25 cellular contexts compared by ENCODE assay signal in the genomic region with DNA sequence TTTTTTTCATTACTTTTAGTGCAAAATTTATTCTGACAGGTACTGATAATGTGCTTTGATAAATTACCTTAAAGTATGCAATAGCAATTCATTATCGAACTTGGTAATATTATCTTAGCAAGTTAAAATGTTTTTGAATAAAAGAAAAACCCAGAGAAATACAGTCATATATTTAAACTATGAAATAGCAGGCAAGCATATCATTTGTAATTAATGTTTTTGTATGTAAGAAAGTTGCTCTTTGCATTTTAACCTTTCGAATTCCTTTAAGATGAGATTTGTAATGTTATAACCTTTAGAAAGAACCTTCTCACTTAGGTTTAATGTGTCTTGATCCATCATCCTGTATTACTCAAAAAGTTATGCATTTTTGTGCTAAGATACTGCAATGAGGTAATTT.
DNase-seq lines count a peak whose midpoint lies in the region; ATAC-seq, FAIRE-seq and TF ChIP-seq lines count a peak whose summit lies in the region.
"Had no signal": no experiment of that assay in that cellular context is flagged by ENCODE, and none has a peak within 500 bp of the region (broad histone marks: within the 10 kb centered on the region; RNA-seq: fewer than 3 reads in every experiment).

No MANE protein-coding gene starts in this region.

- DNase-seq in EL (peak; percentile 4), HCEC 1CT (peak; percentile 17), astrocyte (ENCODE audit: low read depth) (peak; percentile 77), iris pigment epithelial cell (ENCODE audit: low read depth) (peak; percentile 5), SJCRH30 (no peak), T-cell (no peak)
- DNase-seq: 8988T; ACHN; AML-193; BE2C; CD4-positive, alpha-beta T cell; CD8-positive, alpha-beta memory T cell; DMS 273 treated with DMSO at 0.1 percent for 48 hours; DMS79; GF-D8; GOT3 had no signal

- no peaks in the 10 kb centered on the region for H3K9me3 Mint-ChIP-seq in astrocyte (ENCODE audit: unreplicated experiment)
- no peaks in the 10 kb centered on the region for H3K9me3 Mint-ChIP-seq in T-cell
- H3K9me3 Mint-ChIP-seq: CD14-positive monocyte; CD4-positive, alpha-beta T cell had no signal

- H3K36me3 ChIP-seq in astrocyte (ENCODE audit: insufficient read depth, low read length) (no peaks in the 10 kb centered on the region), SJCRH30 (no peaks in the 10 kb centered on the region)
- H3K36me3 ChIP-seq: BE2C, HAP-1 had no signal

- H3K9me3 ChIP-seq in astrocyte (ENCODE audit: insufficient read depth, low read depth, low read length): no peaks in the 10 kb centered on the region
- H3K9me3 ChIP-seq in SJCRH30 (replicated peaks): no peaks in the 10 kb centered on the region
- H3K9me3 ChIP-seq: A549; BE2C; BLaER1 treated with 17β-estradiol and CSF1 and Interleukin-3, amounts not matched to agents 10 nM and 100 nM; HAP-1 had no signal

- H3K4me3 ChIP-seq in astrocyte (ENCODE audit: insufficient read depth, low read depth, low read length): no peak overlapping the region
- H3K4me3 ChIP-seq in SJCRH30: no peak overlapping the region
- H3K4me3 ChIP-seq: A549; BLaER1 treated with 17β-estradiol and CSF1 and Interleukin-3, amounts not matched to agents 10 nM and 100 nM; HAP-1 had no signal

- no peak overlapping the region for H2AFZ ChIP-seq in astrocyte (ENCODE audit: low read depth, low read length)

- H3K27me3 Mint-ChIP-seq in astrocyte (ENCODE audit: low read depth, unreplicated experiment): no peaks in the 10 kb centered on the region
- no peaks in the 10 kb centered on the region for H3K27me3 Mint-ChIP-seq in T-cell
- H3K27me3 Mint-ChIP-seq: CD4-positive, alpha-beta T cell; CD8-positive, alpha-beta memory T cell had no signal

- FAIRE-seq in astrocyte (lab: Jason Lieb, UNC): peak; percentile 39
- FAIRE-seq: A549, D721Med, GM12891, GM18507, H54 had no signal

- no peak for ATAC-seq in HG03520 (IDR thresholded peaks at IDR 0.05; ENCODE audit: unreplicated experiment)
- ATAC-seq in T-cell (replicated peaks in 1 of 4): no peak
- ATAC-seq: A549 had no signal

- POLR2A ChIA-PET in T-cell (lab: Charles Lee): no interaction called here

- no peak overlapping the region for H3K4me3 Mint-ChIP-seq in astrocyte (ENCODE audit: unreplicated experiment)
- no peak overlapping the region for H3K4me3 Mint-ChIP-seq in T-cell
- H3K4me3 Mint-ChIP-seq: CD14-positive monocyte; CD4-positive, alpha-beta T cell; CD8-positive, alpha-beta memory T cell had no signal

- no peaks in the 10 kb centered on the region for H3K79me2 ChIP-seq in astrocyte (ENCODE audit: insufficient read depth, low read length)

- TF ChIP-seq CTCF in astrocyte (IDR thresholded peaks at IDR 0.05; ENCODE audit: insufficient read depth, low read depth, low read length): no peak

- CTCF ChIA-PET in T-cell (lab: Charles Lee): no interaction called here

- no peaks in the 10 kb centered on the region for H3K27me3 ChIP-seq in astrocyte (ENCODE audit: insufficient read depth, low read length)
- H3K27me3 ChIP-seq in SJCRH30: no peaks in the 10 kb centered on the region
- H3K27me3 ChIP-seq: BE2C; BLaER1 treated with 17β-estradiol and CSF1 and Interleukin-3, amounts not matched to agents 10 nM and 100 nM had no signal

- H3K4me2 ChIP-seq in astrocyte (ENCODE audit: low read length): no peak overlapping the region
- H3K4me2 ChIP-seq: A549; BLaER1 treated with 17β-estradiol and CSF1 and Interleukin-3, amounts not matched to agents 10 nM and 100 nM had no signal

- H3K4me1 Mint-ChIP-seq in astrocyte (ENCODE audit: low read depth, unreplicated experiment) (no peaks in the 10 kb centered on the region), T-cell (no peaks in the 10 kb centered on the region)
- H3K4me1 Mint-ChIP-seq: CD14-positive monocyte; CD8-positive, alpha-beta memory T cell had no signal

- H3K27ac ChIP-seq in astrocyte (ENCODE audit: low read depth, low read length): no peak overlapping the region
- no peak overlapping the region for H3K27ac ChIP-seq in SJCRH30
- H3K27ac ChIP-seq: A549; BLaER1 treated with 17β-estradiol and CSF1 and Interleukin-3, amounts not matched to agents 10 nM and 100 nM had no signal

- H3K27ac Mint-ChIP-seq in astrocyte (ENCODE audit: unreplicated experiment) (no peak overlapping the region), T-cell (no peak overlapping the region)
- H3K27ac Mint-ChIP-seq: CD14-positive monocyte; CD4-positive, alpha-beta T cell had no signal

- no peak overlapping the region for H3K9ac ChIP-seq in astrocyte (ENCODE audit: low read length)
- H3K9ac ChIP-seq: BLaER1 treated with 17β-estradiol and CSF1 and Interleukin-3, amounts not matched to agents 10 nM and 100 nM had no signal

- H3K36me3 Mint-ChIP-seq in astrocyte (ENCODE audit: low read depth, unreplicated experiment) (no peaks in the 10 kb centered on the region), T-cell (peaks cover 52% of the 10 kb centered on the region)

- H3K4me1 ChIP-seq in astrocyte (ENCODE audit: insufficient read depth, low read length) (no peaks in the 10 kb centered on the region), SJCRH30 (no peaks in the 10 kb centered on the region)
- H3K4me1 ChIP-seq: A549; BE2C; BLaER1 treated with 17β-estradiol and CSF1 and Interleukin-3, amounts not matched to agents 10 nM and 100 nM; HAP-1 had no signal

- H4K20me1 ChIP-seq in astrocyte (ENCODE audit: insufficient read depth, low read length): no peaks in the 10 kb centered on the region
- H4K20me1 ChIP-seq: BLaER1 treated with 17β-estradiol and CSF1 and Interleukin-3, amounts not matched to agents 10 nM and 100 nM had no signal

Comparison
In these comparisons a context has a peak if more than half of its experiments do, and no peak if none do; other contexts are left out.
1. DNase-seq: peak in EL (single experiment), HCEC 1CT (single experiment), astrocyte (single experiment) and iris pigment epithelial cell (single experiment); none in SJCRH30 (0 of 2) and T-cell (0 of 34).